ENCODE assay signal across 8 cellular contexts in genomic region chr12:1594295-1595025, GRCh38. TPM values are rescaled to one million over a fixed set of nuclear protein-coding genes. Genes with fewer than 3 reads are reported as not detected.
A peak's percentile ranks its signal among the peaks of the same experiment; 100 is the strongest.
DNase-seq lines count a peak whose midpoint lies in the region; ATAC-seq and TF ChIP-seq lines count a peak whose summit lies in the region.

Gene FBXL14, minus strand, starts transcription at chr12:1594581. Its CDS starts 515 bp downstream, at chr12:1594066.

- peaks cover 45% of the 10 kb centered on the region for H4K20me1 ChIP-seq in BLaER1

- H3K27me3 ChIP-seq in BLaER1, result no peaks in the 10 kb centered on the region
- no peaks in the 10 kb centered on the region for H3K27me3 ChIP-seq in lung (ENCODE audit: control insufficient read depth, insufficient read depth)

- H3K27ac Mint-ChIP-seq in activated CD8-positive, alpha-beta T cell treated with anti-CD3 and anti-CD28 coated beads for 36 hours, result peak within 1 kb of the TSS; percentile 88

- H3K36me3 ChIP-seq in BLaER1, result no peaks in the 10 kb centered on the region
- no peaks in the 10 kb centered on the region for H3K36me3 ChIP-seq in lung (ENCODE audit: control insufficient read depth in 2 of 2, insufficient read depth in 2 of 2, low read length in 2 of 2)

- peak within 1 kb of the TSS; percentile 85 for H3K4me3 ChIP-seq in BLaER1
- H3K4me3 ChIP-seq in lung, result peak within 1 kb of the TSS; percentile 69

- ATAC-seq in GM19351 (IDR thresholded peaks at IDR 0.05; ENCODE audit: unreplicated experiment) (peak; percentile 49), HG03469 (IDR thresholded peaks at IDR 0.05; ENCODE audit: unreplicated experiment) (peak; percentile 28), lung (ENCODE audit: insufficient read depth, low FRiP score) (peak; percentile 81)
- peak; percentile 64 for ATAC-seq in activated CD8-positive, alpha-beta T cell treated with anti-CD3 and anti-CD28 coated beads for 36 hours

- H3K9ac ChIP-seq in BLaER1, result peak within 1 kb of the TSS; percentile 92

- 0 to 1% methylated on average over 59 to 111 of the region's 111 CpGs for WGBS in lung, 2 donors

- H3K9me3 ChIP-seq in BLaER1 (no peaks in the 10 kb centered on the region), lung (ENCODE audit: control insufficient read depth in 2 of 2, insufficient read depth in 1 of 2, low read length in 1 of 2) (no peaks in the 10 kb centered on the region)

- H3K36me3 Mint-ChIP-seq in activated CD8-positive, alpha-beta T cell treated with anti-CD3 and anti-CD28 coated beads for 36 hours (ENCODE audit: low read depth), result peaks cover 26% of the 10 kb centered on the region

- intact Hi-C loops in activated CD8-positive, alpha-beta T cell treated with anti-CD3 and anti-CD28 coated beads for 36 hours (cut with micrococcal nuclease), result loop anchor here (5.0 kb wide), 1 partner anchor 62 kb away; no protein-coding TSS in a partner anchor

- H3K27me3 Mint-ChIP-seq in activated CD8-positive, alpha-beta T cell treated with anti-CD3 and anti-CD28 coated beads for 36 hours, result no peaks in the 10 kb centered on the region

- POLR2A ChIA-PET in activated CD8-positive, alpha-beta T cell treated with anti-CD3 and anti-CD28 coated beads for 36 hours (lab: Charles Lee), result interaction anchor here (0.6 to 2.4 kb wide), 4 partner anchors 8 to 930 kb away, joined by 3 to 27 read pairs (median 6); no protein-coding TSS in a partner anchor

- peak within 1 kb of the TSS; percentile 98 for H3K4me2 ChIP-seq in BLaER1

- TF ChIP-seq CTCF in activated CD8-positive, alpha-beta T cell treated with anti-CD3 and anti-CD28 coated beads for 36 hours (IDR thresholded peaks at IDR 0.05), result no peak
- no peak for TF ChIP-seq CTCF in lung (IDR thresholded peaks at IDR 0.05; ENCODE audit: control extremely low read depth, extremely low read depth)

- H3K4me3 Mint-ChIP-seq in activated CD8-positive, alpha-beta T cell treated with anti-CD3 and anti-CD28 coated beads for 36 hours, result peak within 1 kb of the TSS; percentile 95

- peak; percentile 95 for DNase-seq in NCI-H774 (lab: John Stamatoyannopoulos, UW)
- peak; percentile 92 for DNase-seq in activated CD8-positive, alpha-beta T cell treated with anti-CD3 and anti-CD28 coated beads for 36 hours
- DNase-seq in ecto neural progenitor cell (ENCODE audit: low spot score), result peak; percentile 98
- peak; percentile 90 for DNase-seq in lung (ENCODE audit: low spot score)
- DNase-seq in stimulated activated CD4-positive, alpha-beta T cell treated with anti-CD3 and anti-CD28 coated beads, TNF-alpha, amount 100 ng/mL, for 24 hours (ENCODE audit: low read depth in 3 of 3), result peak; percentile 77 to 84 (median 79)

- CTCF ChIA-PET in activated CD8-positive, alpha-beta T cell treated with anti-CD3 and anti-CD28 coated beads for 36 hours (lab: Charles Lee), result interaction anchor here (1.2 to 3.7 kb wide), 5 partner anchors 8 to 477 kb away, joined by 4 to 33 read pairs (median 25); no protein-coding TSS in a partner anchor

- H3K4me1 Mint-ChIP-seq in activated CD8-positive, alpha-beta T cell treated with anti-CD3 and anti-CD28 coated beads for 36 hours (ENCODE audit: low read depth), result peaks cover 29% of the 10 kb centered on the region

- no peaks in the 10 kb centered on the region for H3K9me3 Mint-ChIP-seq in activated CD8-positive, alpha-beta T cell treated with anti-CD3 and anti-CD28 coated beads for 36 hours

- H3K27ac ChIP-seq in BLaER1 (peak within 1 kb of the TSS; percentile 96), lung (ENCODE audit: low read depth in 1 of 2, low read length in 1 of 2) (peak within 1 kb of the TSS; percentile 95 to 96)

- H3K4me1 ChIP-seq in BLaER1 (peaks cover 52% of the 10 kb centered on the region), lung (ENCODE audit: control insufficient read depth in 2 of 2, insufficient read depth in 2 of 2, low read length in 2 of 2) (peaks cover 6 to 12% of the 10 kb centered on the region in 2 donors)

RNA-seq across cellular contexts. Expression of gene FBXL14, which starts in this region (rescaled TPM):
- 10 to 100 TPM; 23.3 to 25.1 TPM for total RNA-seq in activated CD8-positive, alpha-beta T cell treated with anti-CD3 and anti-CD28 coated beads for 36 hours
- 10 to 100 TPM; 12.6 to 23.0 TPM for total RNA-seq in lung
- polyA plus RNA-seq in lung, result 10 to 100 TPM in 1 of 2 donors, 1 to 10 TPM in 1; 4.4 to 13.6 TPM

Comparison
In these comparisons a context has a peak if more than half of its experiments do, and no peak if none do; other contexts are left out.
1. Peak in every context shown above with its lines: DNase-seq, ATAC-seq, H3K4me3 ChIP-seq and H3K27ac ChIP-seq.
2. ATAC-seq: peak in every context shown above with its lines; median percentile 81 in lung; 64 in activated CD8-positive, alpha-beta T cell treated with anti-CD3 and anti-CD28 coated beads for 36 hours; 49 in GM19351; 28 in HG03469.